Comparison of ENCODE assay signal across 14 cellular contexts in genomic region chr11:36408476-36409136, GRCh38.
DNase-seq lines count a peak whose midpoint lies in the region; ATAC-seq lines count a peak whose summit lies in the region.
"Had no signal": no experiment of that assay in that cellular context is flagged by ENCODE, and none has a peak within 500 bp of the region (broad histone marks: within the 10 kb centered on the region; RNA-seq: fewer than 3 reads in every experiment).

No MANE protein-coding gene starts in this region.

- H3K27ac ChIP-seq in SJSA1 (peak overlapping the region; percentile 35), trophoblast cell (ENCODE audit: low read depth, low read length) (peak overlapping the region; percentile 43)
- H3K27ac ChIP-seq: hepatocyte, prostate gland had no signal

- H2BK120ac ChIP-seq in trophoblast cell (ENCODE audit: insufficient read depth, low read length, poor library complexity), result peak overlapping the region; percentile 18

- no peak overlapping the region for H2AFZ ChIP-seq in trophoblast cell (ENCODE audit: insufficient read depth, low read length, poor library complexity)
- H2AFZ ChIP-seq: hepatocyte had no signal

- H3K9me3 ChIP-seq in SJSA1 (replicated peaks), result no peaks in the 10 kb centered on the region
- no peaks in the 10 kb centered on the region for H3K9me3 ChIP-seq in trophoblast cell (ENCODE audit: insufficient read depth, low read depth, low read length)
- H3K9me3 ChIP-seq: prostate gland had no signal

- H3K4me3 ChIP-seq in SJSA1, result no peak overlapping the region
- no peak overlapping the region for H3K4me3 ChIP-seq in trophoblast cell (ENCODE audit: low read depth, low read length)
- H3K4me3 ChIP-seq: hepatocyte, prostate gland had no signal

- peaks cover 44% of the 10 kb centered on the region for H3K4me1 Mint-ChIP-seq in T-helper 2 cell treated with Interferon-gamma antibody and Interleukin-4, amounts not matched to agents 5 μg/mL and 100 μg/mL, for 36 hours (ENCODE audit: low read depth)
- H3K4me1 Mint-ChIP-seq in effector memory CD8-positive, alpha-beta T cell (ENCODE audit: low read depth in 2 of 2), result peaks cover 63 to 87% of the 10 kb centered on the region in 2 donors

- H3K23ac ChIP-seq in trophoblast cell (ENCODE audit: low read length), result no peak overlapping the region

- H3K9ac ChIP-seq in trophoblast cell (ENCODE audit: low read length), result no peak overlapping the region

- no peak overlapping the region for H2BK5ac ChIP-seq in trophoblast cell (ENCODE audit: low read depth, low read length, poor library complexity)

- no peaks in the 10 kb centered on the region for H3K79me2 ChIP-seq in trophoblast cell (ENCODE audit: control insufficient read depth, insufficient read depth, low read length, poor library complexity)
- H3K79me2 ChIP-seq: hepatocyte had no signal

- peaks cover 8% of the 10 kb centered on the region for H3K36me3 Mint-ChIP-seq in T-helper 2 cell treated with Interferon-gamma antibody and Interleukin-4, amounts not matched to agents 5 μg/mL and 100 μg/mL, for 36 hours (ENCODE audit: low read depth)
- peaks cover 63% of the 10 kb centered on the region for H3K36me3 Mint-ChIP-seq in effector memory CD8-positive, alpha-beta T cell (ENCODE audit: insufficient read depth)

- no peak for DNase-seq in T-helper 2 cell treated with Interferon-gamma antibody and Interleukin-4, amounts not matched to agents 5 μg/mL and 100 μg/mL, for 36 hours (ENCODE audit: low spot score)
- DNase-seq in T-helper 2 cell (no peak), SJSA1 (ENCODE audit: low read depth in 1 of 2, low spot score in 2 of 2) (no peak), trophoblast cell (no peak), NAMALWA (ENCODE audit: low spot score) (no peak), NCI-H345 treated with DMSO at 0.1 percent for 48 hours (lab: John Stamatoyannopoulos, UW; ENCODE audit: unreplicated experiment) (no peak)
- DNase-seq in effector memory CD8-positive, alpha-beta T cell, result no peak
- DNase-seq: 8988T, DMS 273 treated with DMSO at 0.1 percent for 48 hours, GOT3, NCI-H1436 had no signal

- H2BK12ac ChIP-seq in trophoblast cell (ENCODE audit: low read length), result peak overlapping the region; percentile 47

- no peaks in the 10 kb centered on the region for H3K27me3 Mint-ChIP-seq in T-helper 2 cell treated with Interferon-gamma antibody and Interleukin-4, amounts not matched to agents 5 μg/mL and 100 μg/mL, for 36 hours (ENCODE audit: low read depth)
- H3K27me3 Mint-ChIP-seq in effector memory CD8-positive, alpha-beta T cell, result no peaks in the 10 kb centered on the region

- H3K4me3 Mint-ChIP-seq in T-helper 2 cell treated with Interferon-gamma antibody and Interleukin-4, amounts not matched to agents 5 μg/mL and 100 μg/mL, for 36 hours, result peak overlapping the region; percentile 68
- peak overlapping the region; percentile 75 to 80 for H3K4me3 Mint-ChIP-seq in effector memory CD8-positive, alpha-beta T cell

- H3K4me2 ChIP-seq in trophoblast cell (ENCODE audit: low read length), result no peak overlapping the region
- H3K4me2 ChIP-seq: hepatocyte had no signal

- no peak overlapping the region for H3K4ac ChIP-seq in trophoblast cell (ENCODE audit: low read depth, low read length)

- no CpG with 5 or more reads among the region's 6 CpGs for WGBS in trophoblast cell (ENCODE audit: extremely low coverage, insufficient coverage, insufficient read length)

- H4K8ac ChIP-seq in trophoblast cell (ENCODE audit: low read depth, low read length), result peak overlapping the region; percentile 42

- ATAC-seq in effector memory CD8-positive, alpha-beta T cell (replicated peaks), result peak; percentile 49
- no peak for ATAC-seq in GM21515 (IDR thresholded peaks at IDR 0.05; ENCODE audit: unreplicated experiment)

- peak overlapping the region; percentile 30 for H4K91ac ChIP-seq in trophoblast cell (ENCODE audit: low read depth, low read length)

- H3K79me1 ChIP-seq in trophoblast cell (ENCODE audit: low read length), result peaks cover 6% of the 10 kb centered on the region

- peak overlapping the region; percentile 65 for H3K27ac Mint-ChIP-seq in T-helper 2 cell treated with Interferon-gamma antibody and Interleukin-4, amounts not matched to agents 5 μg/mL and 100 μg/mL, for 36 hours
- peak overlapping the region; percentile 96 for H3K27ac Mint-ChIP-seq in effector memory CD8-positive, alpha-beta T cell

- no peaks in the 10 kb centered on the region for H3K27me3 ChIP-seq in SJSA1 (replicated peaks)
- no peaks in the 10 kb centered on the region for H3K27me3 ChIP-seq in trophoblast cell (ENCODE audit: insufficient read depth, low read length)
- H3K27me3 ChIP-seq: hepatocyte had no signal

- H4K12ac ChIP-seq in trophoblast cell (ENCODE audit: low read depth, low read length), result no peak overlapping the region

- H2AK5ac ChIP-seq in trophoblast cell (ENCODE audit: low read length), result peak overlapping the region; percentile 47

- H3K9me3 Mint-ChIP-seq in T-helper 2 cell treated with Interferon-gamma antibody and Interleukin-4, amounts not matched to agents 5 μg/mL and 100 μg/mL, for 36 hours, result no peaks in the 10 kb centered on the region
- H3K9me3 Mint-ChIP-seq in effector memory CD8-positive, alpha-beta T cell, result no peaks in the 10 kb centered on the region

- no peak overlapping the region for H3K14ac ChIP-seq in trophoblast cell (ENCODE audit: low read length)

- H3K18ac ChIP-seq in trophoblast cell (ENCODE audit: low read length), result no peak overlapping the region

- H3K36me3 ChIP-seq in SJSA1, result peaks cover 89% of the 10 kb centered on the region
- H3K36me3 ChIP-seq in trophoblast cell (ENCODE audit: control insufficient read depth in 1 of 2, insufficient read depth in 2 of 2, low read length in 2 of 2), result peaks cover 8 to 29% of the 10 kb centered on the region in 2 experiments
- H3K36me3 ChIP-seq: prostate gland had no signal

- peaks cover 83% of the 10 kb centered on the region for H3K4me1 ChIP-seq in SJSA1 (replicated peaks)
- peaks cover 17 to 19% of the 10 kb centered on the region in 2 experiments for H3K4me1 ChIP-seq in trophoblast cell (ENCODE audit: control insufficient read depth in 1 of 2, insufficient read depth in 2 of 2, low read length in 2 of 2)
- H3K4me1 ChIP-seq: prostate gland had no signal
